In genomic region chr7:5687936-5688673, GRCh38 we compare ENCODE assay signal across 12 cellular contexts.
A peak's percentile ranks its signal among the peaks of the same experiment; 100 is the strongest.
DNase-seq lines count a peak whose midpoint lies in the region; ATAC-seq, FAIRE-seq and TF ChIP-seq lines count a peak whose summit lies in the region.
"Had no signal": no experiment of that assay in that cellular context is flagged by ENCODE, and none has a peak within 500 bp of the region (broad histone marks: within the 10 kb centered on the region; RNA-seq: fewer than 3 reads in every experiment).

No MANE protein-coding gene starts in this region.

- H3K4me1 Mint-ChIP-seq in HFFc6 (ENCODE audit: low read depth) = peaks cover 58% of the 10 kb centered on the region

- no peaks in the 10 kb centered on the region for H3K9me3 Mint-ChIP-seq in HFFc6

- CTCF ChIA-PET in A549 (lab: Yijun Ruan, JAX) = interaction anchor here (0.8 to 9.8 kb wide), 7 partner anchors 9 to 193 kb away, joined by 3 to 94 read pairs (median 5); no protein-coding TSS in a partner anchor

- no peak for TF ChIP-seq CTCF in A549 (IDR thresholded peaks at IDR 0.05)
- no peak for TF ChIP-seq CTCF in HFFc6 (IDR thresholded peaks at IDR 0.05)
- TF ChIP-seq CTCF in colonic mucosa (IDR thresholded peaks at IDR 0.05) = no peak
- no peak for TF ChIP-seq CTCF in osteoblast (IDR thresholded peaks at IDR 0.05; ENCODE audit: extremely low read depth, low read depth, low read length)

- POLR2A ChIA-PET in A549 (lab: Yijun Ruan, JAX) = no interaction called here

- peaks cover 26% of the 10 kb centered on the region for H3K36me3 Mint-ChIP-seq in HFFc6 (ENCODE audit: low read depth)

- H3K27me3 ChIP-seq in colonic mucosa = no peaks in the 10 kb centered on the region
- H3K27me3 ChIP-seq in osteoblast (ENCODE audit: insufficient read depth, low read length) = no peaks in the 10 kb centered on the region

- H4K20me1 ChIP-seq in osteoblast (ENCODE audit: insufficient read depth, low read length) = no peaks in the 10 kb centered on the region

- no peak for TF ChIP-seq EP300 in A549 (IDR thresholded peaks at IDR 0.05)

- 82% methylated on average over 11 of the region's 11 CpGs for WGBS in A549 (ENCODE audit: missing lambda C conversion rate)

- FAIRE-seq in A549 (lab: Jason Lieb, UNC) = no peak
- no peak for FAIRE-seq in GM12892 (lab: Jason Lieb, UNC)
- FAIRE-seq: endometrium, TTC549 had no signal

- no peak for DNase-seq in A549 (ENCODE audit: low read depth in 1 of 2, low spot score in 1 of 2)
- DNase-seq in HFFc6 = no peak
- no peak for DNase-seq in colonic mucosa
- DNase-seq in osteoblast (ENCODE audit: insufficient read length, low spot score, missing footprints) = no peak
- no peak for DNase-seq in stimulated activated CD8-positive, alpha-beta memory T cell treated with anti-CD3 and anti-CD28 coated beads, Interleukin-4, amount 100 ng/mL, for 48 hours
- no peak for DNase-seq in ureter (ENCODE audit: low spot score)
- DNase-seq in GM12892 (ENCODE audit: insufficient read length) = no peak
- DNase-seq: NCI-H1694 treated with DMSO at 0.1 percent for 48 hours, nucleus accumbens had no signal

- no peak for TF ChIP-seq POLR2A in A549 (IDR thresholded peaks at IDR 0.05; ENCODE audit: low read length)
- TF ChIP-seq POLR2A in GM12892 (IDR thresholded peaks at IDR 0.05; ENCODE audit: low read depth, low read length) = no peak

- H3K4me3 ChIP-seq in A549 (no peak overlapping the region), colonic mucosa (no peak overlapping the region), osteoblast (ENCODE audit: insufficient read depth, low read length) (peak overlapping the region; percentile 45)

- H3K27me3 Mint-ChIP-seq in HFFc6 (ENCODE audit: insufficient read depth) = peaks cover 1% of the 10 kb centered on the region

- peak overlapping the region in 1 of 2 donors; percentile 29 for H3K9ac ChIP-seq in colonic mucosa (ENCODE audit: low read depth in 2 of 2, low read length in 2 of 2)

- TF ChIP-seq RAD21 in A549 (conservative IDR thresholded peaks at IDR 0.05 in 1 of 2, IDR thresholded peaks at IDR 0.05 in 1 of 2) = no peak

- H3K36me3 ChIP-seq in colonic mucosa (no peaks in the 10 kb centered on the region), osteoblast (ENCODE audit: insufficient read depth, low read length) (peaks cover 17% of the 10 kb centered on the region)

- no peaks in the 10 kb centered on the region for H3K9me3 ChIP-seq in A549
- H3K9me3 ChIP-seq in colonic mucosa = no peaks in the 10 kb centered on the region
- no peaks in the 10 kb centered on the region for H3K9me3 ChIP-seq in osteoblast (ENCODE audit: low read depth, low read length)

- peaks cover 41% of the 10 kb centered on the region for H3K79me2 ChIP-seq in osteoblast (ENCODE audit: insufficient read depth, low read length)

- no peak overlapping the region for H3K4me3 Mint-ChIP-seq in HFFc6

- intact Hi-C loops in colonic mucosa (cut with DNase I) = no loop called here

- no peak overlapping the region for H2AFZ ChIP-seq in osteoblast (ENCODE audit: low read length)

- H3K27ac ChIP-seq in A549 = 0 out of 6 replicates have a peak overlapping the region, but pooled peaks of 1 of the 2 experiments have one; percentile 17
- H3K27ac ChIP-seq in colonic mucosa = peak overlapping the region; percentile 75
- H3K27ac ChIP-seq in osteoblast (ENCODE audit: low read depth, low read length) = peak overlapping the region; percentile 99

- H3K27ac Mint-ChIP-seq in HFFc6 = peak overlapping the region; percentile 67

- ATAC-seq in A549 (no peak), HG03571 (IDR thresholded peaks at IDR 0.05; ENCODE audit: unreplicated experiment) (no peak)

- H3K4me1 ChIP-seq in A549 = peaks cover 57% of the 10 kb centered on the region
- peaks cover 14% of the 10 kb centered on the region for H3K4me1 ChIP-seq in colonic mucosa
- H3K4me1 ChIP-seq in osteoblast (ENCODE audit: insufficient read depth, low read length) = peaks cover 55% of the 10 kb centered on the region

- H3K4me2 ChIP-seq in A549 = peak overlapping the region; percentile 32
- H3K4me2 ChIP-seq in osteoblast (ENCODE audit: insufficient read depth, low read length) = peak overlapping the region; percentile 33

TF ChIP-seq in A549, 52 proteins besides CTCF, POLR2A, EP300 and RAD21:
- TF ChIP-seq, protein P1, sequence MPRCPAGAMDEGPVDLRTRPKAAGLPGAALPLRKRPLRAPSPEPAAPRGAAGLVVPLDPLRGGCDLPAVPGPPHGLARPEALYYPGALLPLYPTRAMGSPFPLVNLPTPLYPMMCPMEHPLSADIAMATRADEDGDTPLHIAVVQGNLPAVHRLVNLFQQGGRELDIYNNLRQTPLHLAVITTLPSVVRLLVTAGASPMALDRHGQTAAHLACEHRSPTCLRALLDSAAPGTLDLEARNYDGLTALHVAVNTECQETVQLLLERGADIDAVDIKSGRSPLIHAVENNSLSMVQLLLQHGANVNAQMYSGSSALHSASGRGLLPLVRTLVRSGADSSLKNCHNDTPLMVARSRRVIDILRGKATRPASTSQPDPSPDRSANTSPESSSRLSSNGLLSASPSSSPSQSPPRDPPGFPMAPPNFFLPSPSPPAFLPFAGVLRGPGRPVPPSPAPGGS (IDR thresholded peaks at IDR 0.05) = no peak
- no peak for TF ChIP-seq REST (IDR thresholded peaks at IDR 0.05)
- TF ChIP-seq JUN (IDR thresholded peaks at IDR 0.05) = no peak
- TF ChIP-seq HOXB5 (CRISPR knock-in tag; IDR thresholded peaks at IDR 0.05) = no peak
- no peak for TF ChIP-seq HDAC2 (IDR thresholded peaks at IDR 0.05)
- TF ChIP-seq NFE2L2 (conservative IDR thresholded peaks at IDR 0.05; ENCODE audit: low read length) = no peak
- no peak for TF ChIP-seq CHD2 (IDR thresholded peaks at IDR 0.05; ENCODE audit: low read length, partially characterized antibody)
- TF ChIP-seq CHD4 (IDR thresholded peaks at IDR 0.05; ENCODE audit: borderline replicate concordance) = no peak
- TF ChIP-seq MAFK (IDR thresholded peaks at IDR 0.05; ENCODE audit: partially characterized antibody) = no peak
- TF ChIP-seq RFX5 (IDR thresholded peaks at IDR 0.05) = no peak
- no peak for TF ChIP-seq PHF8 (IDR thresholded peaks at IDR 0.05; ENCODE audit: borderline replicate concordance, low read depth)
- no peak for TF ChIP-seq ELK1 (IDR thresholded peaks at IDR 0.05; ENCODE audit: low read depth, low read length)
- no peak for TF ChIP-seq ZNF302 (CRISPR knock-in tag; IDR thresholded peaks at IDR 0.05)
- TF ChIP-seq, protein P2, sequence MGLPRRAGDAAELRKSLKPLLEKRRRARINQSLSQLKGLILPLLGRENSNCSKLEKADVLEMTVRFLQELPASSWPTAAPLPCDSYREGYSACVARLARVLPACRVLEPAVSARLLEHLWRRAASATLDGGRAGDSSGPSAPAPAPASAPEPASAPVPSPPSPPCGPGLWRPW (IDR thresholded peaks at IDR 0.05) = no peak
- no peak for TF ChIP-seq FOSB (CRISPR knock-in tag; IDR thresholded peaks at IDR 0.05)
- TF ChIP-seq, protein P3, sequence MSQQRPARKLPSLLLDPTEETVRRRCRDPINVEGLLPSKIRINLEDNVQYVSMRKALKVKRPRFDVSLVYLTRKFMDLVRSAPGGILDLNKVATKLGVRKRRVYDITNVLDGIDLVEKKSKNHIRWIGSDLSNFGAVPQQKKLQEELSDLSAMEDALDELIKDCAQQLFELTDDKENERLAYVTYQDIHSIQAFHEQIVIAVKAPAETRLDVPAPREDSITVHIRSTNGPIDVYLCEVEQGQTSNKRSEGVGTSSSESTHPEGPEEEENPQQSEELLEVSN (IDR thresholded peaks at IDR 0.05; ENCODE audit: borderline replicate concordance, low read depth) = no peak
- TF ChIP-seq CBX8 (IDR thresholded peaks at IDR 0.05) = no peak
- TF ChIP-seq CBX2 (IDR thresholded peaks at IDR 0.05; ENCODE audit: borderline replicate concordance, low read depth) = no peak
